Comparison of ENCODE assay signal across 8 cellular contexts in the genomic region with DNA sequence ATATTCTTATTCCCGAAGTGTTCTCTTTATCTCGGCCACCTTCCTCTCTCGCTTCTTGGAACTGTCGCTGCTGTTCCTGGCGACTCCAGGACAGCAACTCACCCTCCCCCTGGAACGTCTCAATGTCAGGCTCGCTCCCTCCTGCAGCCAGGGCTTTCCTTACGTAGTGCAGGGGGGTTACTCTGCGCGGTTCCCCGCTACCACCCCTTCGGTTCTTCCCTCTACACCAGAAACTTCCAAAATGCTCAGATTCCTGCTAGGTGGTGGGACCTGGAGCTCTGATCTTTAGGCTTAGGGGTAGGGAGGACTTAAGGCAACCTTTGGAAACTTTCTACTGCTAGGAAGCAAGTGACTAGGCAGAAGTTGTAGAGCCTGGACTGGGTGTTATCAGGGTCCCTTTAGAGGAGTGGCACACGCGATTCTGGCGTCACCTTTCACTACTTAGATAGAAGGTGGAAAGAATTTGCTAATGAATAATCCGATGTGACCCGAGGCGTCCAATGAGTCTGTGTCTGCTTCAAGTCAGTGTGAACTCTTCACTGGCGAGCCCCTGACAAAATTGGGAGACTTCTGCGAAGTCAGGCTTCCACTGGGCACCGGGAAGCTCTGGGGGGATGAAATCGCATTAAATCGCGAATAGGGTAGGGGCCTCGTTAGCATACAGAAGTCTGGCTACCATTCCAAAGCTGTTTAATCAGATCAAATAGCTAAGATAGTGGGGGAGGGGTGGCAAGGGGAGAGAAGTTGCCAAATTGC. TPM values are rescaled to one million over a fixed set of nuclear protein-coding genes. Genes with fewer than 3 reads are reported as not detected.
DNase-seq lines count a peak whose midpoint lies in the region; ATAC-seq and TF ChIP-seq lines count a peak whose summit lies in the region.

No MANE protein-coding gene starts in this region.

- H3K36me3 ChIP-seq in OCI-LY1 (ENCODE audit: insufficient read depth, low read length) (no peaks in the 10 kb centered on the region), right lobe of liver (no peaks in the 10 kb centered on the region), thymus (ENCODE audit: control insufficient read depth, insufficient read depth) (no peaks in the 10 kb centered on the region)

- no peaks in the 10 kb centered on the region for H3K9me3 Mint-ChIP-seq in central memory CD8-positive, alpha-beta T cell

- H3K36me3 Mint-ChIP-seq in central memory CD8-positive, alpha-beta T cell (ENCODE audit: insufficient read depth): peaks cover 3% of the 10 kb centered on the region

- no peaks in the 10 kb centered on the region for H4K20me1 ChIP-seq in OCI-LY1 (ENCODE audit: insufficient read depth, low read length)

- DNase-seq in GM03348 (ENCODE audit: low spot score) (peak; percentile 19), right lobe of liver (peak in 2 of 3 donors; percentile 28 to 63), cerebellar nuclear complex (lab: John Stamatoyannopoulos, UW) (no peak)
- no peak for DNase-seq in central memory CD8-positive, alpha-beta T cell (ENCODE audit: low spot score in 2 of 2)

- H3K9me2 ChIP-seq in OCI-LY1 (ENCODE audit: low read depth, low read length): no peaks in the 10 kb centered on the region

- H3K4me3 Mint-ChIP-seq in central memory CD8-positive, alpha-beta T cell: peak overlapping the region; percentile 87

- H3K27ac Mint-ChIP-seq in central memory CD8-positive, alpha-beta T cell (ENCODE audit: low read depth): no peak overlapping the region

- H3K4me3 ChIP-seq in OCI-LY1 (ENCODE audit: low read depth, low read length, poor library complexity, severe bottlenecking) (peak overlapping the region; percentile 82), right lobe of liver (peak overlapping the region; percentile 55 to 93 (median 78)), thymus (ENCODE audit: low read length) (peak overlapping the region; percentile 78)

- peak overlapping the region; percentile 84 for H3K4me2 ChIP-seq in OCI-LY1 (ENCODE audit: low read length)

- no peaks in the 10 kb centered on the region for H3K79me2 ChIP-seq in OCI-LY1 (ENCODE audit: insufficient read depth, low read length)

- H3K4me1 ChIP-seq in OCI-LY1 (ENCODE audit: insufficient read depth, low read length, severe bottlenecking) (peaks cover 26% of the 10 kb centered on the region), right lobe of liver (peaks cover 0 to 16% (median 0%) of the 10 kb centered on the region in 4 donors), thymus (ENCODE audit: control insufficient read depth, insufficient read depth, low read length) (peaks cover 16% of the 10 kb centered on the region)

- peak; percentile 22 for TF ChIP-seq POLR2A in right lobe of liver (IDR thresholded peaks at IDR 0.05)

- no peaks in the 10 kb centered on the region for H3F3A ChIP-seq in OCI-LY1 (ENCODE audit: insufficient read depth, low read length)

- ATAC-seq in central memory CD8-positive, alpha-beta T cell (replicated peaks; ENCODE audit: extremely low read depth, poor library complexity, severe bottlenecking): no peak
- peak; percentile 35 to 48 (median 38) for ATAC-seq in right lobe of liver
- ATAC-seq in HG03135 (IDR thresholded peaks at IDR 0.05; ENCODE audit: unreplicated experiment): no peak
- no peak for ATAC-seq in GM18502 (IDR thresholded peaks at IDR 0.05; ENCODE audit: poor library complexity, unreplicated experiment)

- H3K27me3 ChIP-seq in OCI-LY1 (ENCODE audit: insufficient read depth, low read length) (peaks cover 13% of the 10 kb centered on the region; the same call in 1 of the 2 replicates), right lobe of liver (no peaks in the 10 kb centered on the region), thymus (ENCODE audit: control insufficient read depth, insufficient read depth) (peaks cover 50% of the 10 kb centered on the region)

- no peak for TF ChIP-seq CTCF in OCI-LY1 (IDR thresholded peaks at IDR 0.05; ENCODE audit: low read length)
- no peak for TF ChIP-seq CTCF in right lobe of liver (IDR thresholded peaks at IDR 0.05)

- WGBS in right lobe of liver (ENCODE audit: insufficient coverage, low coverage, low lambda C conversion rate, missing lambda C conversion rate): 5% methylated on average over 25 of the region's 25 CpGs
- 3% methylated on average over 25 of the region's 25 CpGs for WGBS in thymus

- H3K9me3 ChIP-seq in OCI-LY1 (ENCODE audit: low read length) (no peaks in the 10 kb centered on the region), right lobe of liver (no peaks in the 10 kb centered on the region), thymus (ENCODE audit: control insufficient read depth) (no peaks in the 10 kb centered on the region)

- peaks cover 28% of the 10 kb centered on the region for H3K4me1 Mint-ChIP-seq in central memory CD8-positive, alpha-beta T cell

- intact Hi-C loops in right lobe of liver (cut with DNase I): no loop called here

- H3K27me3 Mint-ChIP-seq in central memory CD8-positive, alpha-beta T cell: peaks cover 83% of the 10 kb centered on the region

- H2AFZ ChIP-seq in OCI-LY1 (ENCODE audit: low read length): peak overlapping the region; percentile 8; the same call in 1 of the 2 replicates

- no peak overlapping the region for H3K27ac ChIP-seq in OCI-LY1 (ENCODE audit: low read depth, low read length, poor library complexity, severe bottlenecking)
- H3K27ac ChIP-seq in right lobe of liver: peak overlapping the region in 2 of 3 donors; percentile 62 to 81
- H3K27ac ChIP-seq in thymus (ENCODE audit: low read depth): no peak overlapping the region

- H3K9ac ChIP-seq in OCI-LY1 (ENCODE audit: low read length): peak overlapping the region; percentile 13; the same call in 1 of the 2 replicates

RNA-seq across cellular contexts. Expression of gene DPF3, which starts 0.9 kb away (rescaled TPM):
- total RNA-seq in right lobe of liver: 1 to 10 TPM; 1.2 to 5.7 (median 2.9) TPM
- polyA plus RNA-seq in thymus: 0.46 TPM

RNA-seq across cellular contexts. Expression of gene DCAF4, which starts 31.5 kb away (rescaled TPM):
- total RNA-seq in right lobe of liver: 10 to 100 TPM in 4 of 6 experiments, 1 to 10 TPM in 2; 5.8 to 13.6 (median 10.5) TPM
- polyA plus RNA-seq in thymus: 10.7 TPM

Comparison
In these comparisons a context has a peak if more than half of its experiments do, and no peak if none do; other contexts are left out.
1. DNase-seq: peak in GM03348 (single experiment) and right lobe of liver (2 of 3); none in central memory CD8-positive, alpha-beta T cell (0 of 2) and cerebellar nuclear complex (0 of 2).
2. H3K27ac ChIP-seq: peak in right lobe of liver (2 of 3); none in OCI-LY1 (single experiment) and thymus (single experiment).
3. ATAC-seq: peak in right lobe of liver (4 of 4); none in central memory CD8-positive, alpha-beta T cell (single experiment), HG03135 (single experiment) and GM18502 (single experiment).
4. Peak in every context shown above with its lines, with median percentiles within 50 percentile points of each other: H3K4me3 ChIP-seq.